ENCODE assay signal across 17 cellular contexts in the genomic region with DNA sequence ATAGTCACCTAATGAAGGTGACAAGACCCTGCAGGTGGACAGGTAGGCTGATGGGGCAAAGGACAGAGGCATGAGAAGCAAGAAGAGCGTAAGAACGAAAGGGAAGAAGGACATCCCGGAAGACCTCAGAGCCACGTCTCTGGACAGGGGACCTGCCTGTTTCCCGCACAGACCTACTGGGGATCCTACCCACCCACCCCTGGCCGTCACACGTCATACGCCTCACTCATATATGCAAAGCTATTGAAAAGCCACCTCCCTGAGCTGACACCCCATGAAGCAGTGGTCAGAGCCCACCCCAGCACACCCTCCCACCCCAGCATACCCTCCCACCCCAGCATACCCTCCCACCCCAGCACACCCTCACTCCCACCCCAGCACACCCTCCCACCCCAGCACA.
DNase-seq lines count a peak whose midpoint lies in the region; TF ChIP-seq lines count a peak whose summit lies in the region.
"Had no signal": no experiment of that assay in that cellular context is flagged by ENCODE, and none has a peak within 500 bp of the region (broad histone marks: within the 10 kb centered on the region; RNA-seq: fewer than 3 reads in every experiment).

No MANE protein-coding gene starts in this region.

- H3K4me3 Mint-ChIP-seq in chondrocyte (ENCODE audit: unreplicated experiment): no peak overlapping the region
- H3K4me3 Mint-ChIP-seq: B cell; CD4-positive, CD25-positive, alpha-beta regulatory T cell; CD8-positive, alpha-beta T cell had no signal

- H3K27ac ChIP-seq in HEK293 (ENCODE audit: extremely low read depth, low read depth, low read length) (no peak overlapping the region), osteoblast (ENCODE audit: low read depth, low read length) (no peak overlapping the region)
- H3K27ac ChIP-seq: 22Rv1, BLaER1, C4-2B had no signal

- H3K4me1 ChIP-seq in HEK293 (ENCODE audit: control insufficient read depth, insufficient read depth, low read length) (peaks cover 2% of the 10 kb centered on the region; the same call in 1 of the 2 replicates), osteoblast (ENCODE audit: insufficient read depth, low read length) (peaks cover 15% of the 10 kb centered on the region)
- H3K4me1 ChIP-seq: Caco-2, HAP-1 had no signal

- no peaks in the 10 kb centered on the region for H3K9me3 ChIP-seq in HEK293 (ENCODE audit: control insufficient read depth, insufficient read depth, low read depth, low read length)
- no peaks in the 10 kb centered on the region for H3K9me3 ChIP-seq in osteoblast (ENCODE audit: low read depth, low read length)
- no peaks in the 10 kb centered on the region for H3K9me3 ChIP-seq in MG63
- H3K9me3 ChIP-seq: BLaER1, Caco-2, HAP-1 had no signal

- TF ChIP-seq CTCF in HEK293 (tag by site-specific recombination; IDR thresholded peaks at IDR 0.05): no peak
- TF ChIP-seq CTCF in chondrocyte (IDR thresholded peaks at IDR 0.05): no peak
- TF ChIP-seq CTCF in osteoblast (IDR thresholded peaks at IDR 0.05; ENCODE audit: extremely low read depth, low read depth, low read length): no peak

- H3K27me3 Mint-ChIP-seq in chondrocyte (ENCODE audit: low read depth): peaks cover 5% of the 10 kb centered on the region
- H3K27me3 Mint-ChIP-seq: CD4-positive, CD25-positive, alpha-beta regulatory T cell had no signal

- peaks cover 7% of the 10 kb centered on the region for H3K4me1 Mint-ChIP-seq in chondrocyte (ENCODE audit: low read depth)
- H3K4me1 Mint-ChIP-seq: B cell; CD4-positive, CD25-positive, alpha-beta regulatory T cell had no signal

- H3K36me3 ChIP-seq in HEK293 (ENCODE audit: control insufficient read depth in 2 of 2, insufficient read depth in 1 of 2, low read length in 2 of 2): no peaks in the 10 kb centered on the region
- no peaks in the 10 kb centered on the region for H3K36me3 ChIP-seq in osteoblast (ENCODE audit: insufficient read depth, low read length)
- no peaks in the 10 kb centered on the region for H3K36me3 ChIP-seq in MG63
- H3K36me3 ChIP-seq: BLaER1, HAP-1 had no signal

- no peaks in the 10 kb centered on the region for H3K27me3 ChIP-seq in osteoblast (ENCODE audit: insufficient read depth, low read length)
- H3K27me3 ChIP-seq in MG63: no peaks in the 10 kb centered on the region
- H3K27me3 ChIP-seq: BLaER1 had no signal

- CTCF ChIA-PET in HEK293 (lab: Yijun Ruan, JAX): no interaction called here

- no peaks in the 10 kb centered on the region for H3K36me3 Mint-ChIP-seq in chondrocyte (ENCODE audit: low read depth)
- H3K36me3 Mint-ChIP-seq: CD4-positive, CD25-positive, alpha-beta regulatory T cell; CD8-positive, alpha-beta T cell had no signal

- POLR2A ChIA-PET in HEK293 (lab: Yijun Ruan, JAX): no interaction called here

- H2AFZ ChIP-seq in osteoblast (ENCODE audit: low read length): no peak overlapping the region

- H3K9me3 Mint-ChIP-seq in chondrocyte (ENCODE audit: low read depth): no peaks in the 10 kb centered on the region
- H3K9me3 Mint-ChIP-seq: CD8-positive, alpha-beta T cell had no signal

- H3K4me3 ChIP-seq in HEK293 (ENCODE audit: low read depth, low read length) (no peak overlapping the region), osteoblast (ENCODE audit: insufficient read depth, low read length) (no peak overlapping the region), MG63 (no peak overlapping the region)
- H3K4me3 ChIP-seq: BLaER1, HAP-1 had no signal

- no peak overlapping the region for H3K4me2 ChIP-seq in osteoblast (ENCODE audit: insufficient read depth, low read length)
- H3K4me2 ChIP-seq: BLaER1 had no signal

- no peaks in the 10 kb centered on the region for H3K79me2 ChIP-seq in osteoblast (ENCODE audit: insufficient read depth, low read length)

- H4K20me1 ChIP-seq in osteoblast (ENCODE audit: insufficient read depth, low read length): no peaks in the 10 kb centered on the region
- H4K20me1 ChIP-seq: BLaER1 had no signal

- DNase-seq in chondrocyte (ENCODE audit: low spot score) (peak; percentile 56), osteoblast (ENCODE audit: insufficient read length, low spot score, missing footprints) (peak; percentile 59), amygdala (lab: John Stamatoyannopoulos, UW) (no peak), MG63 (no peak), activated T-cell treated with anti-CD3 and anti-CD28 coated beads for 4 hours (no peak)
- DNase-seq: Caco-2; CD4-positive, CD25-positive, alpha-beta regulatory T cell; CD8-positive, alpha-beta T cell; DMS153; DND-41; GOT3 had no signal

- H3K27ac Mint-ChIP-seq in chondrocyte (ENCODE audit: unreplicated experiment): no peak overlapping the region
- H3K27ac Mint-ChIP-seq: B cell; CD4-positive, CD25-positive, alpha-beta regulatory T cell; CD8-positive, alpha-beta T cell had no signal

TF ChIP-seq in HEK293, 187 proteins besides CTCF, POLR2A, EP300 and RAD21:
- TF ChIP-seq HOXD13 (CRISPR knock-in tag; IDR thresholded peaks at IDR 0.05; ENCODE audit: borderline replicate concordance): no peak
- no peak for TF ChIP-seq ZNF600 (tag by site-specific recombination; IDR thresholded peaks at IDR 0.05)
- TF ChIP-seq ZNF354C (tag by site-specific recombination; IDR thresholded peaks at IDR 0.05; ENCODE audit: borderline replicate concordance, low read depth): no peak
- TF ChIP-seq, protein P1, sequence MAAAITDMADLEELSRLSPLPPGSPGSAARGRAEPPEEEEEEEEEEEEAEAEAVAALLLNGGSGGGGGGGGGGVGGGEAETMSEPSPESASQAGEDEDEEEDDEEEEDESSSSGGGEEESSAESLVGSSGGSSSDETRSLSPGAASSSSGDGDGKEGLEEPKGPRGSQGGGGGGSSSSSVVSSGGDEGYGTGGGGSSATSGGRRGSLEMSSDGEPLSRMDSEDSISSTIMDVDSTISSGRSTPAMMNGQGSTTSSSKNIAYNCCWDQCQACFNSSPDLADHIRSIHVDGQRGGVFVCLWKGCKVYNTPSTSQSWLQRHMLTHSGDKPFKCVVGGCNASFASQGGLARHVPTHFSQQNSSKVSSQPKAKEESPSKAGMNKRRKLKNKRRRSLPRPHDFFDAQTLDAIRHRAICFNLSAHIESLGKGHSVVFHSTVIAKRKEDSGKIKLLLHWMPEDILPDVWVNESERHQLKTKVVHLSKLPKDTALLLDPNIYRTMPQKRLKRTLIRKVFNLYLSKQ (tag by site-specific recombination; IDR thresholded peaks at IDR 0.05; ENCODE audit: borderline replicate concordance): no peak
- TF ChIP-seq ZNF777 (tag by site-specific recombination; IDR thresholded peaks at IDR 0.05; ENCODE audit: borderline replicate concordance): no peak
- TF ChIP-seq SALL2 (tag by site-specific recombination; IDR thresholded peaks at IDR 0.05; ENCODE audit: borderline replicate concordance): no peak
- no peak for TF ChIP-seq ZNF423 (tag by site-specific recombination; IDR thresholded peaks at IDR 0.05)
- TF ChIP-seq KLF1 (tag by site-specific recombination; IDR thresholded peaks at IDR 0.05): peak; percentile 24; the same call in 1 of the 2 replicates

Comparison
In these comparisons a context has a peak if more than half of its experiments do, and no peak if none do; other contexts are left out.
1. DNase-seq: peak in chondrocyte (single experiment) and osteoblast (single experiment); none in amygdala (0 of 56), MG63 (single experiment) and activated T-cell treated with anti-CD3 and anti-CD28 coated beads for 4 hours (single experiment).